ENCODE assay signal across 9 cellular contexts in genomic region chr19:48513289-48514122, GRCh38. TPM values are rescaled to one million over a fixed set of nuclear protein-coding genes. Genes with fewer than 3 reads are reported as not detected.
A peak's percentile ranks its signal among the peaks of the same experiment; 100 is the strongest.
DNase-seq lines count a peak whose midpoint lies in the region; ATAC-seq and TF ChIP-seq lines count a peak whose summit lies in the region.
"Had no signal": no experiment of that assay in that cellular context is flagged by ENCODE, and none has a peak within 500 bp of the region (broad histone marks: within the 10 kb centered on the region; RNA-seq: fewer than 3 reads in every experiment).

No MANE protein-coding gene starts in this region.

- peaks cover 0 to 5% (median 0%) of the 10 kb centered on the region in 3 experiments for H3K36me3 ChIP-seq in naive thymus-derived CD4-positive, alpha-beta T cell (ENCODE audit: control insufficient read depth in 2 of 3, insufficient read depth in 3 of 3, low read length in 3 of 3)

- H3K4me1 ChIP-seq in naive thymus-derived CD4-positive, alpha-beta T cell (ENCODE audit: control insufficient read depth in 2 of 2, insufficient read depth in 2 of 2, low read length in 2 of 2) = peaks cover 21 to 22% of the 10 kb centered on the region in 2 donors

- H3K4me3 Mint-ChIP-seq in activated T-cell treated with anti-CD3 and anti-CD28 coated beads, Interleukin-2, amount 50 U/mL, for 4 hours = no peak overlapping the region
- no peak overlapping the region for H3K4me3 Mint-ChIP-seq in naive thymus-derived CD4-positive, alpha-beta T cell

- CTCF ChIA-PET in naive thymus-derived CD4-positive, alpha-beta T cell (lab: Charles Lee) = interaction anchor here (0.6 to 1.6 kb wide), 4 partner anchors 8 to 87 kb away, joined by 3 to 5 read pairs (median 5); no protein-coding TSS in a partner anchor

- DNase-seq in ELR (ENCODE audit: low read depth) = peak; percentile 81
- peak; percentile 92 for DNase-seq in HuH-7 (ENCODE audit: low spot score)
- DNase-seq in OCI-M2 (lab: John Stamatoyannopoulos, UW; ENCODE audit: unreplicated experiment) = peak; percentile 53
- DNase-seq in activated T-cell treated with anti-CD3 and anti-CD28 coated beads, Interleukin-2, amount 50 U/mL, for 4 hours = peak; percentile 62
- DNase-seq in fibroblast of mammary gland (ENCODE audit: low read depth) = peak; percentile 52
- DNase-seq in naive thymus-derived CD4-positive, alpha-beta T cell = peak in 8 of 9 donors; percentile 69 to 84 (median 78)
- DNase-seq in stromal cell of bone marrow (ENCODE audit: low read depth) = peak; percentile 27

- no peaks in the 10 kb centered on the region for H3K36me3 Mint-ChIP-seq in activated T-cell treated with anti-CD3 and anti-CD28 coated beads, Interleukin-2, amount 50 U/mL, for 4 hours (ENCODE audit: insufficient read depth)
- no peaks in the 10 kb centered on the region for H3K36me3 Mint-ChIP-seq in naive thymus-derived CD4-positive, alpha-beta T cell

- H3K27me3 ChIP-seq in naive thymus-derived CD4-positive, alpha-beta T cell (ENCODE audit: control insufficient read depth in 2 of 2, insufficient read depth in 2 of 2, low read length in 2 of 2) = no peaks in the 10 kb centered on the region

- H3K4me3 ChIP-seq in fibroblast of mammary gland (ENCODE audit: control insufficient read depth, low read depth, low read length) = peak overlapping the region; percentile 46
- peak overlapping the region; percentile 72 for H3K4me3 ChIP-seq in naive thymus-derived CD4-positive, alpha-beta T cell (ENCODE audit: low read length)

- peak overlapping the region; percentile 82 for H3K27ac ChIP-seq in naive thymus-derived CD4-positive, alpha-beta T cell (ENCODE audit: low read depth, low read length)

- no peaks in the 10 kb centered on the region for H3K9me3 Mint-ChIP-seq in activated T-cell treated with anti-CD3 and anti-CD28 coated beads, Interleukin-2, amount 50 U/mL, for 4 hours
- H3K9me3 Mint-ChIP-seq in naive thymus-derived CD4-positive, alpha-beta T cell = no peaks in the 10 kb centered on the region

- peak; percentile 82 to 83 for ATAC-seq in activated T-cell treated with anti-CD3 and anti-CD28 coated beads, Interleukin-2, amount 50 U/mL, for 4 hours
- peak; percentile 77 for ATAC-seq in naive thymus-derived CD4-positive, alpha-beta T cell
- no peak for ATAC-seq in GM19455 (IDR thresholded peaks at IDR 0.05; ENCODE audit: unreplicated experiment)

- TF ChIP-seq CTCF in fibroblast of mammary gland (conservative IDR thresholded peaks at IDR 0.05; ENCODE audit: control insufficient read depth, insufficient read depth, low read depth, low read length) = no peak

- no peaks in the 10 kb centered on the region for H3K27me3 Mint-ChIP-seq in activated T-cell treated with anti-CD3 and anti-CD28 coated beads, Interleukin-2, amount 50 U/mL, for 4 hours (ENCODE audit: low read depth)
- no peaks in the 10 kb centered on the region for H3K27me3 Mint-ChIP-seq in naive thymus-derived CD4-positive, alpha-beta T cell

- H3K27ac Mint-ChIP-seq in naive thymus-derived CD4-positive, alpha-beta T cell = peak overlapping the region in 3 of 9 donors; percentile 68 to 91 (median 90)

- peaks cover 13% of the 10 kb centered on the region for H3K4me1 Mint-ChIP-seq in activated T-cell treated with anti-CD3 and anti-CD28 coated beads, Interleukin-2, amount 50 U/mL, for 4 hours (ENCODE audit: low read depth)
- peaks cover 11 to 18% (median 13%) of the 10 kb centered on the region in 7 donors for H3K4me1 Mint-ChIP-seq in naive thymus-derived CD4-positive, alpha-beta T cell

- H3K9me3 ChIP-seq in naive thymus-derived CD4-positive, alpha-beta T cell (ENCODE audit: control insufficient read depth in 2 of 3, low read length in 3 of 3) = no peaks in the 10 kb centered on the region

- POLR2A ChIA-PET in naive thymus-derived CD4-positive, alpha-beta T cell (lab: Charles Lee) = interaction anchor here (0.6 to 1.2 kb wide), 5 partner anchors 18 to 132 kb away, joined by 3 to 4 read pairs (median 3); no protein-coding TSS in a partner anchor

- intact Hi-C loops in naive thymus-derived CD4-positive, alpha-beta T cell (cut with micrococcal nuclease) = loop anchor here (1.0 to 5.0 kb wide), 11 partner anchors 20 to 1127 kb away; partner anchors contain the start of genes SYNGR4 (in 2 of the 2), FTL (in 1 of the 2), GRIN2D (in 1 of the 2) and GRWD1 (in 1 of the 2)

RNA-seq across cellular contexts. Expression of gene LMTK3, which starts 1.9 kb away (rescaled TPM):
- total RNA-seq in activated T-cell treated with anti-CD3 and anti-CD28 coated beads, Interleukin-2, amount 50 U/mL, for 4 hours = 1 to 10 TPM; 1.8 to 2.6 (median 2.0) TPM
- 10 to 100 TPM in 4 of 5 experiments, 1 to 10 TPM in 1; 5.3 to 21.4 (median 19.2) TPM for total RNA-seq in naive thymus-derived CD4-positive, alpha-beta T cell
- under 1 TPM in 1 of 2 donors, not detected in 1; 0.03 TPM for polyA plus RNA-seq in naive thymus-derived CD4-positive, alpha-beta T cell

RNA-seq across cellular contexts. Expression of gene SULT2B1, which starts 38.5 kb away (rescaled TPM):
- total RNA-seq in activated T-cell treated with anti-CD3 and anti-CD28 coated beads, Interleukin-2, amount 50 U/mL, for 4 hours = not detected
- not detected for total RNA-seq in naive thymus-derived CD4-positive, alpha-beta T cell
- polyA plus RNA-seq in naive thymus-derived CD4-positive, alpha-beta T cell = under 1 TPM in 1 of 2 donors, not detected in 1; 0.41 TPM
- total RNA-seq: pulmonary artery endothelial cell had no signal

RNA-seq across cellular contexts. Expression of gene CYTH2, which starts 44.3 kb away (rescaled TPM):
- 10 to 100 TPM; 30.7 to 36.2 (median 31.5) TPM for total RNA-seq in activated T-cell treated with anti-CD3 and anti-CD28 coated beads, Interleukin-2, amount 50 U/mL, for 4 hours
- total RNA-seq in naive thymus-derived CD4-positive, alpha-beta T cell = 10 to 100 TPM; 41.0 to 82.1 (median 54.9) TPM
- polyA plus RNA-seq in naive thymus-derived CD4-positive, alpha-beta T cell = 10 to 100 TPM; 23.6 to 37.3 TPM

RNA-seq across cellular contexts. Expression of gene KCNJ14, which starts 58.1 kb away (rescaled TPM):
- 1 to 10 TPM; 3.1 to 3.3 (median 3.3) TPM for total RNA-seq in activated T-cell treated with anti-CD3 and anti-CD28 coated beads, Interleukin-2, amount 50 U/mL, for 4 hours
- total RNA-seq in naive thymus-derived CD4-positive, alpha-beta T cell = 1 to 10 TPM; 1.5 to 3.9 (median 2.4) TPM
- under 1 TPM; 0.05 to 0.21 TPM for polyA plus RNA-seq in naive thymus-derived CD4-positive, alpha-beta T cell

Comparison
In these comparisons a context has a peak if more than half of its experiments do, and no peak if none do; other contexts are left out.
1. DNase-seq: peak in every context shown above with its lines; median percentile 92 in HuH-7; 81 in ELR; 78 in naive thymus-derived CD4-positive, alpha-beta T cell; 62 in activated T-cell treated with anti-CD3 and anti-CD28 coated beads, Interleukin-2, amount 50 U/mL, for 4 hours; 53 in OCI-M2; 52 in fibroblast of mammary gland; 27 in stromal cell of bone marrow.